9 cellular contexts compared by ENCODE assay signal in genomic region chr14:85415015-85415712, GRCh38.
DNase-seq lines count a peak whose midpoint lies in the region; ATAC-seq, FAIRE-seq and TF ChIP-seq lines count a peak whose summit lies in the region.
"Had no signal": no experiment of that assay in that cellular context is flagged by ENCODE, and none has a peak within 500 bp of the region (broad histone marks: within the 10 kb centered on the region; RNA-seq: fewer than 3 reads in every experiment).

No MANE protein-coding gene starts in this region.

- peak overlapping the region; percentile 60 for H3K4me3 Mint-ChIP-seq in MCF 10A (ENCODE audit: unreplicated experiment)

- no peak for TF ChIP-seq POLR2A in A549 (IDR thresholded peaks at IDR 0.05; ENCODE audit: low read length)

- POLR2A ChIA-PET in A549 (lab: Yijun Ruan, JAX) (no interaction called here), MCF 10A (lab: Yijun Ruan, JAX) (interaction anchor here (0.6 to 3.8 kb wide), 6 partner anchors 65 to 1293 kb away, joined by 3 to 60 read pairs (median 4); partner anchors contain the start of gene FLRT2)

- H3K4me3 ChIP-seq in A549 (peak overlapping the region; percentile 13; the same call in 1 of the 3 replicates), left lung (no peak overlapping the region)

- TSS peak; percentile 67 for BruUV-seq in MCF 10A (replicated peaks; lab: Mats Ljungman, UMichigan)

- intact Hi-C loops in MCF 10A (cut with micrococcal nuclease) (loop anchor here (1.0 to 10.0 kb wide), 5 partner anchors 22 to 220 kb away; no protein-coding TSS in a partner anchor), left lung (cut with DNase I) (no loop called here)

- H3K9me3 Mint-ChIP-seq in MCF 10A (ENCODE audit: unreplicated experiment): no peaks in the 10 kb centered on the region

- peak; percentile 73 to 77 for TF ChIP-seq RAD21 in A549 (conservative IDR thresholded peaks at IDR 0.05 in 1 of 2, IDR thresholded peaks at IDR 0.05 in 1 of 2)

- H3K36me3 ChIP-seq in left lung: no peaks in the 10 kb centered on the region

- H3K27ac ChIP-seq in A549 (peak overlapping the region; percentile 66 to 78), left lung (peak overlapping the region in 1 of 2 donors; percentile 46)

- ATAC-seq in A549: peak; percentile 100
- ATAC-seq in left lung: peak; percentile 80
- no peak for ATAC-seq in GM18867 (IDR thresholded peaks at IDR 0.05; ENCODE audit: unreplicated experiment)
- no peak for ATAC-seq in HG03469 (IDR thresholded peaks at IDR 0.05; ENCODE audit: unreplicated experiment)
- ATAC-seq in HG02840 (IDR thresholded peaks at IDR 0.05; ENCODE audit: low FRiP score, unreplicated experiment): no peak

- H3K4me1 Mint-ChIP-seq in MCF 10A (ENCODE audit: insufficient read depth, unreplicated experiment): peaks cover 33% of the 10 kb centered on the region

- no peaks in the 10 kb centered on the region for H3K27me3 Mint-ChIP-seq in MCF 10A (ENCODE audit: insufficient read depth, unreplicated experiment)

- H3K4me1 ChIP-seq in A549: peaks cover 30% of the 10 kb centered on the region
- H3K4me1 ChIP-seq in left lung: no peaks in the 10 kb centered on the region

- DNase-seq in A549 (ENCODE audit: low read depth in 1 of 2, low spot score in 1 of 2): peak; percentile 85 to 97
- DNase-seq in HuH-7 (ENCODE audit: low spot score): peak; percentile 50
- peak; percentile 99 for DNase-seq in MCF 10A (ENCODE audit: unreplicated experiment)
- DNase-seq in left lung: peak in 1 of 2 donors; percentile 35
- no peak for DNase-seq in activated gamma-delta T cell (lab: John Stamatoyannopoulos, UW)
- DNase-seq: NCI-H1417 treated with DMSO at 0.1 percent for 48 hours had no signal

- TF ChIP-seq CTCF in A549 (IDR thresholded peaks at IDR 0.05): peak; percentile 66
- peak; percentile 46 for TF ChIP-seq CTCF in MCF 10A (IDR thresholded peaks at IDR 0.05; ENCODE audit: unreplicated experiment)
- TF ChIP-seq CTCF in left lung (IDR thresholded peaks at IDR 0.05): no peak

- TF ChIP-seq EP300 in A549 (IDR thresholded peaks at IDR 0.05): peak in 1 of 2 experiments; percentile 31; a peak in 1 of 5 replicates

- peak overlapping the region; percentile 32 for H3K27ac Mint-ChIP-seq in MCF 10A (ENCODE audit: low read depth, unreplicated experiment)

- H3K36me3 Mint-ChIP-seq in MCF 10A (ENCODE audit: insufficient read depth, unreplicated experiment): no peaks in the 10 kb centered on the region

- H3K4me2 ChIP-seq in A549: peak overlapping the region; percentile 85

- H3K27me3 ChIP-seq in left lung: no peaks in the 10 kb centered on the region

- WGBS in A549 (ENCODE audit: missing lambda C conversion rate): 10% methylated on average over 13 of the region's 13 CpGs

- CTCF ChIA-PET in A549 (lab: Yijun Ruan, JAX) (interaction anchor here (1.0 kb wide), 1 partner anchor 74 kb away, joined by 3 read pairs; no protein-coding TSS in a partner anchor), MCF 10A (lab: Yijun Ruan, JAX) (interaction anchor here (0.6 kb wide), 1 partner anchor 553 kb away, joined by 4 read pairs; no protein-coding TSS in a partner anchor)

- no peaks in the 10 kb centered on the region for H3K9me3 ChIP-seq in A549
- no peaks in the 10 kb centered on the region for H3K9me3 ChIP-seq in left lung

- peak; percentile 96 for FAIRE-seq in A549 (lab: Jason Lieb, UNC)

TF ChIP-seq in A549, 52 proteins besides CTCF, POLR2A, EP300 and RAD21 (continues in another document):
- TF ChIP-seq FOSL2 (IDR thresholded peaks at IDR 0.05) (peak; percentile 62), FOSL2 (CRISPR knock-in tag; IDR thresholded peaks at IDR 0.05) (peak; percentile 88), FOSB (CRISPR knock-in tag; IDR thresholded peaks at IDR 0.05) (no peak), GATA3 (IDR thresholded peaks at IDR 0.05; ENCODE audit: borderline replicate concordance) (peak; percentile 76), ZSCAN20 (CRISPR knock-in tag; IDR thresholded peaks at IDR 0.05) (no peak), ZNF302 (CRISPR knock-in tag; IDR thresholded peaks at IDR 0.05) (no peak), JUNB (IDR thresholded peaks at IDR 0.05) (peak; percentile 69), SMC3 (IDR thresholded peaks at IDR 0.05) (peak; percentile 87), ZC3H11A (IDR thresholded peaks at IDR 0.05) (no peak), CHD4 (IDR thresholded peaks at IDR 0.05; ENCODE audit: borderline replicate concordance) (no peak), NFE2L2 (conservative IDR thresholded peaks at IDR 0.05; ENCODE audit: low read length) (no peak), EHMT2 (IDR thresholded peaks at IDR 0.05; ENCODE audit: low read depth) (no peak), CBX2 (IDR thresholded peaks at IDR 0.05; ENCODE audit: borderline replicate concordance, low read depth) (no peak), BCL3 (IDR thresholded peaks at IDR 0.05) (no peak), HES2 (IDR thresholded peaks at IDR 0.05) (no peak), MYC (IDR thresholded peaks at IDR 0.05; ENCODE audit: borderline replicate concordance, low read length) (no peak), E2F6 (IDR thresholded peaks at IDR 0.05; ENCODE audit: borderline replicate concordance, low read depth) (no peak), HOXA7 (CRISPR knock-in tag; IDR thresholded peaks at IDR 0.05) (no peak), HEYL (CRISPR knock-in tag; IDR thresholded peaks at IDR 0.05) (no peak), REST (IDR thresholded peaks at IDR 0.05) (no peak), RNF2 (IDR thresholded peaks at IDR 0.05; ENCODE audit: borderline replicate concordance, low read depth) (no peak), RFX5 (IDR thresholded peaks at IDR 0.05) (no peak), ELK1 (IDR thresholded peaks at IDR 0.05; ENCODE audit: low read depth, low read length) (no peak), NPAS2 (CRISPR knock-in tag; IDR thresholded peaks at IDR 0.05; ENCODE audit: borderline replicate concordance) (no peak), HOXB5 (CRISPR knock-in tag; IDR thresholded peaks at IDR 0.05) (no peak)

Comparison
In these comparisons a context has a peak if more than half of its experiments do, and no peak if none do; other contexts are left out.
1. ATAC-seq: peak in A549 (2 of 2) and left lung (single experiment); none in GM18867 (single experiment), HG03469 (single experiment) and HG02840 (single experiment).
2. CTCF ChIP-seq: peak in A549 (single experiment) and MCF 10A (single experiment); none in left lung (0 of 2).